ENCODE assay signal across 8 cellular contexts in genomic region chr12:47963340-47964040, GRCh38. TPM values are rescaled to one million over a fixed set of nuclear protein-coding genes. Genes with fewer than 3 reads are reported as not detected.
DNase-seq lines count a peak whose midpoint lies in the region; ATAC-seq, FAIRE-seq and TF ChIP-seq lines count a peak whose summit lies in the region.

TSS of gene TMEM106C (plus strand) at chr12:47963596. CDS start at chr12:47964237, 641 bp downstream.

- H3K4me3 ChIP-seq in Karpas-422 (ENCODE audit: low read length) (peak within 1 kb of the TSS; percentile 92), fibroblast of lung (replicated peaks in 1 of 4; ENCODE audit: control extremely low read depth in 1 of 4, insufficient read depth in 1 of 4, low read depth in 3 of 4, low read length in 4 of 4) (peak within 1 kb of the TSS; percentile 65 to 88 (median 74))
- H3K4me3 ChIP-seq in naive thymus-derived CD4-positive, alpha-beta T cell (ENCODE audit: low read length): peak within 1 kb of the TSS; percentile 90

- peaks cover 17% of the 10 kb centered on the region for H3K27me3 Mint-ChIP-seq in activated T-helper 1 cell treated with anti-CD3 and anti-CD28 coated beads, Interleukin-12 subunit alpha, Interleukin-12 subunit beta, Interleukin-2, Interleukin-4 antibody, amounts not matched to agents 30 ng/mL and 10 ng/mL and 1 ng/mL, durations not matched to agents 14 hours and 24 hours and 36 hours (ENCODE audit: insufficient read depth)
- peaks cover 0 to 36% (median 6%) of the 10 kb centered on the region in 5 donors for H3K27me3 Mint-ChIP-seq in naive thymus-derived CD4-positive, alpha-beta T cell
- H3K27me3 Mint-ChIP-seq in stimulated activated naive B cell treated with anti-CD40 and anti-IgM and Interleukin-4, amounts not matched to agents 10 μg/mL and 1 μg/mL and 100 μg/mL, for 72 hours: peaks cover 25 to 26% of the 10 kb centered on the region in 2 donors

- H3K9me3 ChIP-seq in Karpas-422 (ENCODE audit: low read length): no peaks in the 10 kb centered on the region
- H3K9me3 ChIP-seq in fibroblast of lung (ENCODE audit: control insufficient read depth, insufficient read depth, low read depth, low read length): no peaks in the 10 kb centered on the region
- no peaks in the 10 kb centered on the region for H3K9me3 ChIP-seq in naive thymus-derived CD4-positive, alpha-beta T cell (ENCODE audit: control insufficient read depth in 2 of 3, low read length in 3 of 3)

- H3K4me3 Mint-ChIP-seq in activated T-helper 1 cell treated with anti-CD3 and anti-CD28 coated beads, Interleukin-12 subunit alpha, Interleukin-12 subunit beta, Interleukin-2, Interleukin-4 antibody, amounts not matched to agents 30 ng/mL and 10 ng/mL and 1 ng/mL, durations not matched to agents 14 hours and 24 hours and 36 hours: peak within 1 kb of the TSS; percentile 99
- H3K4me3 Mint-ChIP-seq in naive thymus-derived CD4-positive, alpha-beta T cell: peak within 1 kb of the TSS; percentile 92 to 100 (median 96)
- H3K4me3 Mint-ChIP-seq in stimulated activated naive B cell treated with anti-CD40 and anti-IgM and Interleukin-4, amounts not matched to agents 10 μg/mL and 1 μg/mL and 100 μg/mL, for 72 hours: peak within 1 kb of the TSS; percentile 99 to 100

- POLR2A ChIA-PET in naive thymus-derived CD4-positive, alpha-beta T cell (lab: Charles Lee): interaction anchor here (0.6 to 1.2 kb wide), 6 partner anchors 28 to 194 kb away, joined by 3 to 5 read pairs (median 4); partner anchors contain the start of gene ASB8

- CTCF ChIA-PET in naive thymus-derived CD4-positive, alpha-beta T cell (lab: Charles Lee): interaction anchor here (0.9 to 1.5 kb wide), 7 partner anchors 8 to 234 kb away, joined by 3 to 6 read pairs (median 4); no protein-coding TSS in a partner anchor

- peaks cover 7% of the 10 kb centered on the region; the same call in 1 of the 2 replicates for H3K36me3 ChIP-seq in Karpas-422 (ENCODE audit: insufficient read depth, low read length)
- H3K36me3 ChIP-seq in fibroblast of lung (ENCODE audit: control insufficient read depth, insufficient read depth, low read length): peaks cover 6% of the 10 kb centered on the region
- H3K36me3 ChIP-seq in naive thymus-derived CD4-positive, alpha-beta T cell (ENCODE audit: control insufficient read depth in 2 of 3, insufficient read depth in 3 of 3, low read length in 3 of 3): peaks cover 0 to 29% (median 0%) of the 10 kb centered on the region in 3 experiments

- H3K9ac ChIP-seq in Karpas-422 (ENCODE audit: low read length): peak within 1 kb of the TSS; percentile 92
- H3K9ac ChIP-seq in fibroblast of lung (ENCODE audit: insufficient read depth, low read length): peak within 1 kb of the TSS; percentile 48

- H2AFZ ChIP-seq in Karpas-422 (ENCODE audit: low read length) (peak within 1 kb of the TSS; percentile 99), fibroblast of lung (ENCODE audit: low read length) (peak within 1 kb of the TSS; percentile 84)

- no peaks in the 10 kb centered on the region for H3K9me2 ChIP-seq in Karpas-422 (replicated peaks; ENCODE audit: insufficient read depth, low read length)

- peak; percentile 89 for DNase-seq in EH (ENCODE audit: low read depth)
- DNase-seq in Karpas-422: peak; percentile 97
- DNase-seq in RCC 7860 (ENCODE audit: low spot score): peak; percentile 72
- peak; percentile 90 for DNase-seq in activated T-helper 1 cell treated with anti-CD3 and anti-CD28 coated beads, Interleukin-12 subunit alpha, Interleukin-12 subunit beta, Interleukin-2, Interleukin-4 antibody, amounts not matched to agents 30 ng/mL and 10 ng/mL and 1 ng/mL, durations not matched to agents 14 hours and 24 hours and 36 hours (ENCODE audit: low spot score)
- peak; percentile 76 to 89 for DNase-seq in fibroblast of lung (ENCODE audit: low read depth in 2 of 2)
- DNase-seq in naive thymus-derived CD4-positive, alpha-beta T cell: peak; percentile 88 to 94 (median 92)
- peak; percentile 87 for DNase-seq in stimulated activated naive B cell treated with anti-CD40 and anti-IgM and Interleukin-4, amounts not matched to agents 10 μg/mL and 1 μg/mL and 100 μg/mL, for 72 hours

- H4K20me1 ChIP-seq in Karpas-422 (ENCODE audit: insufficient read depth, low read depth, low read length) (no peaks in the 10 kb centered on the region), fibroblast of lung (ENCODE audit: control insufficient read depth, extremely low read depth, insufficient read depth, low read length) (no peaks in the 10 kb centered on the region)

- intact Hi-C loops in activated T-helper 1 cell treated with anti-CD3 and anti-CD28 coated beads, Interleukin-12 subunit alpha, Interleukin-12 subunit beta, Interleukin-2, Interleukin-4 antibody, amounts not matched to agents 30 ng/mL and 10 ng/mL and 1 ng/mL, durations not matched to agents 14 hours and 24 hours and 36 hours (cut with micrococcal nuclease): loop anchor here (1.0 to 10.0 kb wide), 13 partner anchors 27 to 257 kb away; partner anchors contain the start of genes ASB8, RPAP3 and SENP1
- intact Hi-C loops in naive thymus-derived CD4-positive, alpha-beta T cell (cut with micrococcal nuclease): loop anchor here (1.0 to 5.0 kb wide), 19 partner anchors 27 to 1973 kb away; partner anchors contain the start of genes ASB8 (in 2 of the 2), SENP1 (in 2 of the 2), COL2A1 (in 1 of the 2) and RPAP3 (in 1 of the 2)

- H3K27me3 ChIP-seq in Karpas-422 (ENCODE audit: low read length) (no peaks in the 10 kb centered on the region), fibroblast of lung (ENCODE audit: control insufficient read depth, insufficient read depth, low read length) (no peaks in the 10 kb centered on the region)
- H3K27me3 ChIP-seq in naive thymus-derived CD4-positive, alpha-beta T cell (ENCODE audit: control insufficient read depth in 2 of 2, insufficient read depth in 2 of 2, low read length in 2 of 2): no peaks in the 10 kb centered on the region

- peak; percentile 92 to 94 for TF ChIP-seq CTCF in fibroblast of lung (conservative IDR thresholded peaks at IDR 0.05 in 1 of 2, IDR thresholded peaks at IDR 0.05 in 1 of 2; ENCODE audit: low read depth in 1 of 2, low read length in 2 of 2)

- H3K9me3 Mint-ChIP-seq in activated T-helper 1 cell treated with anti-CD3 and anti-CD28 coated beads, Interleukin-12 subunit alpha, Interleukin-12 subunit beta, Interleukin-2, Interleukin-4 antibody, amounts not matched to agents 30 ng/mL and 10 ng/mL and 1 ng/mL, durations not matched to agents 14 hours and 24 hours and 36 hours: peaks cover 2% of the 10 kb centered on the region
- peaks cover 0 to 7% (median 0%) of the 10 kb centered on the region in 11 donors for H3K9me3 Mint-ChIP-seq in naive thymus-derived CD4-positive, alpha-beta T cell
- peaks cover 0 to 1% of the 10 kb centered on the region in 2 donors for H3K9me3 Mint-ChIP-seq in stimulated activated naive B cell treated with anti-CD40 and anti-IgM and Interleukin-4, amounts not matched to agents 10 μg/mL and 1 μg/mL and 100 μg/mL, for 72 hours

- H3K4me1 Mint-ChIP-seq in activated T-helper 1 cell treated with anti-CD3 and anti-CD28 coated beads, Interleukin-12 subunit alpha, Interleukin-12 subunit beta, Interleukin-2, Interleukin-4 antibody, amounts not matched to agents 30 ng/mL and 10 ng/mL and 1 ng/mL, durations not matched to agents 14 hours and 24 hours and 36 hours (ENCODE audit: low read depth): peaks cover 41% of the 10 kb centered on the region
- H3K4me1 Mint-ChIP-seq in naive thymus-derived CD4-positive, alpha-beta T cell: peaks cover 20 to 42% (median 34%) of the 10 kb centered on the region in 7 donors
- peaks cover 27 to 30% of the 10 kb centered on the region in 2 donors for H3K4me1 Mint-ChIP-seq in stimulated activated naive B cell treated with anti-CD40 and anti-IgM and Interleukin-4, amounts not matched to agents 10 μg/mL and 1 μg/mL and 100 μg/mL, for 72 hours

- peaks cover 38% of the 10 kb centered on the region for H3K36me3 Mint-ChIP-seq in activated T-helper 1 cell treated with anti-CD3 and anti-CD28 coated beads, Interleukin-12 subunit alpha, Interleukin-12 subunit beta, Interleukin-2, Interleukin-4 antibody, amounts not matched to agents 30 ng/mL and 10 ng/mL and 1 ng/mL, durations not matched to agents 14 hours and 24 hours and 36 hours (ENCODE audit: low read depth)
- H3K36me3 Mint-ChIP-seq in naive thymus-derived CD4-positive, alpha-beta T cell: peaks cover 0 to 27% (median 0%) of the 10 kb centered on the region in 5 donors
- H3K36me3 Mint-ChIP-seq in stimulated activated naive B cell treated with anti-CD40 and anti-IgM and Interleukin-4, amounts not matched to agents 10 μg/mL and 1 μg/mL and 100 μg/mL, for 72 hours: peaks cover 15 to 30% of the 10 kb centered on the region in 2 donors

- ATAC-seq in GM21825 (IDR thresholded peaks at IDR 0.05; ENCODE audit: unreplicated experiment): peak; percentile 94
- peak; percentile 99 for ATAC-seq in naive thymus-derived CD4-positive, alpha-beta T cell
- peak; percentile 94 to 95 for ATAC-seq in stimulated activated naive B cell treated with anti-CD40 and anti-IgM and Interleukin-4, amounts not matched to agents 10 μg/mL and 1 μg/mL and 100 μg/mL, for 72 hours (replicated peaks)

- H3K4me2 ChIP-seq in Karpas-422 (ENCODE audit: low read depth, low read length, poor library complexity, severe bottlenecking): peak within 1 kb of the TSS; percentile 77
- H3K4me2 ChIP-seq in fibroblast of lung (ENCODE audit: extremely low read depth, insufficient read depth, low read length): peak within 1 kb of the TSS; percentile 99

- H3K27ac ChIP-seq in Karpas-422 (ENCODE audit: low read length): peak within 1 kb of the TSS; percentile 27; the same call in 1 of the 2 replicates
- H3K27ac ChIP-seq in fibroblast of lung (ENCODE audit: insufficient read depth, low read length): no peak within 1 kb of the TSS
- H3K27ac ChIP-seq in naive thymus-derived CD4-positive, alpha-beta T cell (ENCODE audit: low read depth, low read length): peak within 1 kb of the TSS; percentile 75

- H3K4me1 ChIP-seq in Karpas-422 (ENCODE audit: low read length) (peaks cover 29% of the 10 kb centered on the region), fibroblast of lung (ENCODE audit: control insufficient read depth, extremely low read depth, insufficient read depth, low read length) (peaks cover 8% of the 10 kb centered on the region)
- peaks cover 7 to 13% of the 10 kb centered on the region in 2 donors for H3K4me1 ChIP-seq in naive thymus-derived CD4-positive, alpha-beta T cell (ENCODE audit: control insufficient read depth in 2 of 2, insufficient read depth in 2 of 2, low read length in 2 of 2)

- peaks cover 12% of the 10 kb centered on the region for H3K79me2 ChIP-seq in Karpas-422 (ENCODE audit: low read length)
- H3K79me2 ChIP-seq in fibroblast of lung (ENCODE audit: control insufficient read depth, insufficient read depth, low read length): no peaks in the 10 kb centered on the region

- H3K27ac Mint-ChIP-seq in activated T-helper 1 cell treated with anti-CD3 and anti-CD28 coated beads, Interleukin-12 subunit alpha, Interleukin-12 subunit beta, Interleukin-2, Interleukin-4 antibody, amounts not matched to agents 30 ng/mL and 10 ng/mL and 1 ng/mL, durations not matched to agents 14 hours and 24 hours and 36 hours: peak within 1 kb of the TSS; percentile 86
- peak within 1 kb of the TSS; percentile 86 to 94 (median 90) for H3K27ac Mint-ChIP-seq in naive thymus-derived CD4-positive, alpha-beta T cell
- peak within 1 kb of the TSS; percentile 98 for H3K27ac Mint-ChIP-seq in stimulated activated naive B cell treated with anti-CD40 and anti-IgM and Interleukin-4, amounts not matched to agents 10 μg/mL and 1 μg/mL and 100 μg/mL, for 72 hours

- FAIRE-seq in RCC 7860 (lab: Jason Lieb, UNC): no peak

RNA-seq across cellular contexts. Expression of gene TMEM106C, which starts in this region (rescaled TPM):
- 95.6 and 127 TPM in 2 replicates for total RNA-seq in Karpas-422 (2014; rRNA removed; shearing (Covaris generic); ENCODE audit: low replicate concordance)
- total RNA-seq in activated T-helper 1 cell treated with anti-CD3 and anti-CD28 coated beads, Interleukin-12 subunit alpha, Interleukin-12 subunit beta, Interleukin-2, Interleukin-4 antibody, amounts not matched to agents 30 ng/mL and 10 ng/mL and 1 ng/mL, durations not matched to agents 14 hours and 24 hours and 36 hours: 139 and 143 TPM in 2 replicates
- 56.5 and 91.7 TPM in 2 replicates for total RNA-seq in fibroblast of lung
- 85.0 and 166 TPM in 2 replicates for polyA plus RNA-seq in fibroblast of lung
- polyA plus RNA-seq in fibroblast of lung (2012): 42.0 and 83.4 TPM in 2 replicates
- 100 and 143 TPM in 2 replicates for polyA minus RNA-seq in fibroblast of lung (ENCODE audit: low replicate concordance)
- 100 to 1,000 TPM in 1 of 5 experiments, 10 to 100 TPM in 4; 20.7 to 120 (median 34.4) TPM for total RNA-seq in naive thymus-derived CD4-positive, alpha-beta T cell
- 10 to 100 TPM; 52.6 to 57.3 TPM for polyA plus RNA-seq in naive thymus-derived CD4-positive, alpha-beta T cell
